ENCODE assay signal across 10 cellular contexts in the genomic region with DNA sequence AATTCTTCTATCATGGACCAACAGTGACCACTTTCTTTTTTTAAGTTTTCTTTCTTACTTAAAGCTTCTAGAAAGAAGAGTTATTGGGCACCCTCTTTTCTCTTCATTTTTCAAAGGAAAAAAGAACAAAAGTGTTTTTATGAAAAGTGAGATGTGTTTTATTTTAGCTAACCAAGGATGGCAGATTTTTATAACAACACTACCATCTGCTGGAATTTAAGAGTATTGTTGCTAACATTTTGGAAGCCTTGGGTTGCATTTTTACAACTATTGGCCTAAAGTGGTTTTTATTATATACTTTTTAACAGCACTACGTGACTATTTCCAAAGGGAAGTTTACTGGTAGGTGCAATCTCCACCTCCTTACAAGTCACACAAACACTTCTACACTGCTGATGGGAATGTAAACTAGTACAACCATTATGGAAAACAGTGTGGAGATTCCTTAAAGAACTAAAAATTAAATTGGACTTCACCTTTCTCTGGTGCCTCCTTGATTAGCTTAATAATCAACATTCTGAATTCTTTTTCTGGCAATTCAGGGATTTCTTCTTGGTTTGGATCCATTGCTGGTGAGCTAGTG.
DNase-seq lines count a peak whose midpoint lies in the region; ATAC-seq, FAIRE-seq and TF ChIP-seq lines count a peak whose summit lies in the region.
"Had no signal": no experiment of that assay in that cellular context is flagged by ENCODE, and none has a peak within 500 bp of the region (broad histone marks: within the 10 kb centered on the region; RNA-seq: fewer than 3 reads in every experiment).

No MANE protein-coding gene starts in this region.

- no peak overlapping the region for H2AFZ ChIP-seq in PC-3 (ENCODE audit: low read length)

- H3K4me2 ChIP-seq in PC-3 (ENCODE audit: low read length): no peak overlapping the region

- POLR2A ChIA-PET in PC-3 (lab: Charles Lee; ENCODE audit: unreplicated experiment): no interaction called here

- intact Hi-C loops in PC-3 (cut with micrococcal nuclease): loop anchor here (5.0 kb wide), 1 partner anchor 153 kb away; no protein-coding TSS in a partner anchor

- no TSS peak for BruUV-seq in PC-3 (replicated peaks; lab: Mats Ljungman, UMichigan)

- no peaks in the 10 kb centered on the region for H3K36me3 ChIP-seq in PC-3 (ENCODE audit: low read depth, low read length)

- no peaks in the 10 kb centered on the region for H3K79me2 ChIP-seq in PC-3 (ENCODE audit: low read length)

- no peaks in the 10 kb centered on the region for H3K9me2 ChIP-seq in PC-3 (replicated peaks; ENCODE audit: low read length)

- TF ChIP-seq CTCF in PC-3 (conservative IDR thresholded peaks at IDR 0.05; ENCODE audit: low read depth, low read length): peak; percentile 62
- TF ChIP-seq CTCF in fibroblast of villous mesenchyme (IDR thresholded peaks at IDR 0.05; ENCODE audit: insufficient read depth, low read depth, low read length): peak; percentile 12
- TF ChIP-seq CTCF in omental fat pad (IDR thresholded peaks at IDR 0.05): no peak

- in situ Hi-C loops in ACHN (cut with HindIII; ENCODE audit: low pct_ligation_motif_present, low pct_unique_long_range_greater_than_20kb, low sequenced_read_pairs): no loop called here

- H3K9ac ChIP-seq in PC-3 (ENCODE audit: low read length): no peak overlapping the region

- DNase-seq in ACHN (peak; percentile 4), GM19239 (ENCODE audit: insufficient read length, low spot score) (no peak), PC-3 (peak; percentile 16), fibroblast of villous mesenchyme (ENCODE audit: low read depth) (peak; percentile 13), omental fat pad (ENCODE audit: low spot score) (no peak), NCI-H526 (lab: John Stamatoyannopoulos, UW) (no peak), NCI-H1092 treated with DMSO at 0.1 percent for 48 hours (lab: John Stamatoyannopoulos, UW) (no peak), GOT3 (lab: John Stamatoyannopoulos, UW) (no peak)
- DNase-seq: kidney glomerular epithelial cell had no signal

- H3K4me3 ChIP-seq in PC-3 (ENCODE audit: low read length): no peak overlapping the region
- H3K4me3 ChIP-seq in fibroblast of villous mesenchyme (ENCODE audit: low read depth, low read length): no peak overlapping the region
- H3K4me3 ChIP-seq: coronary artery had no signal

- H3K27me3 ChIP-seq in PC-3 (ENCODE audit: low read length): no peaks in the 10 kb centered on the region

- no peaks in the 10 kb centered on the region for H3K4me1 ChIP-seq in PC-3 (ENCODE audit: insufficient read depth, low read length)

- no peaks in the 10 kb centered on the region for H3F3A ChIP-seq in PC-3 (ENCODE audit: low read length, unreplicated experiment)

- H3K9me3 ChIP-seq in PC-3 (ENCODE audit: low read length): no peaks in the 10 kb centered on the region

- no peaks in the 10 kb centered on the region for H4K20me1 ChIP-seq in PC-3 (ENCODE audit: low read length)

- peak; percentile 61 for FAIRE-seq in GM19239 (lab: Jason Lieb, UNC)

- CTCF ChIA-PET in PC-3 (lab: Charles Lee): no interaction called here

- ATAC-seq in PC-3: no peak
- ATAC-seq in omental fat pad (ENCODE audit: low FRiP score): no peak

- H3K27ac ChIP-seq in PC-3 (ENCODE audit: low read length): no peak overlapping the region
- H3K27ac ChIP-seq: coronary artery had no signal

Comparison
In these comparisons a context has a peak if more than half of its experiments do, and no peak if none do; other contexts are left out.
1. DNase-seq: peak in ACHN (single experiment), PC-3 (single experiment) and fibroblast of villous mesenchyme (single experiment); none in GM19239 (single experiment), omental fat pad (single experiment), NCI-H526 (0 of 2), NCI-H1092 treated with DMSO at 0.1 percent for 48 hours (single experiment) and GOT3 (single experiment).
2. CTCF ChIP-seq: peak in PC-3 (single experiment) and fibroblast of villous mesenchyme (single experiment); none in omental fat pad (0 of 3).